10 cellular contexts compared by ENCODE assay signal in genomic region chr10:119478111-119479047, GRCh38.
DNase-seq lines count a peak whose midpoint lies in the region; ATAC-seq and TF ChIP-seq lines count a peak whose summit lies in the region.
"Had no signal": no experiment of that assay in that cellular context is flagged by ENCODE, and none has a peak within 500 bp of the region (broad histone marks: within the 10 kb centered on the region; RNA-seq: fewer than 3 reads in every experiment).

No MANE protein-coding gene starts in this region.

- intact Hi-C loops in CD8-positive, alpha-beta T cell (cut with DNase I, micrococcal nuclease) = no loop called here

- no peak overlapping the region for H3K4me3 ChIP-seq in CD8-positive, alpha-beta T cell (ENCODE audit: low read depth, low read length)

- ATAC-seq in CD8-positive, alpha-beta T cell = peak; percentile 75
- ATAC-seq in GM19438 (IDR thresholded peaks at IDR 0.05; ENCODE audit: low read depth, unreplicated experiment) (peak; percentile 78), HG03196 (IDR thresholded peaks at IDR 0.05; ENCODE audit: unreplicated experiment) (peak; percentile 83), omental fat pad (ENCODE audit: low FRiP score) (no peak)

- peak overlapping the region; percentile 84 for H3K27ac Mint-ChIP-seq in CD8-positive, alpha-beta T cell

- no peak for TF ChIP-seq CTCF in CD8-positive, alpha-beta T cell (IDR thresholded peaks at IDR 0.05)
- no peak for TF ChIP-seq CTCF in omental fat pad (IDR thresholded peaks at IDR 0.05)

- peaks cover 2% of the 10 kb centered on the region for H3K9me3 Mint-ChIP-seq in CD8-positive, alpha-beta T cell

- H3K36me3 Mint-ChIP-seq in CD8-positive, alpha-beta T cell = no peaks in the 10 kb centered on the region

- CTCF ChIA-PET in CD8-positive, alpha-beta T cell (lab: Charles Lee) = interaction anchor here (0.9 to 4.9 kb wide), 6 partner anchors 8 to 60 kb away, joined by 3 to 29 read pairs (median 4); no protein-coding TSS in a partner anchor

- H3K36me3 ChIP-seq in CD8-positive, alpha-beta T cell (ENCODE audit: insufficient read depth, low read length) = no peaks in the 10 kb centered on the region

- peaks cover 23% of the 10 kb centered on the region for H3K4me1 ChIP-seq in CD8-positive, alpha-beta T cell (ENCODE audit: insufficient read depth, low read length)

- POLR2A ChIA-PET in CD8-positive, alpha-beta T cell (lab: Charles Lee) = interaction anchor here (0.6 to 0.7 kb wide), 3 partner anchors 16 to 196 kb away, joined by 3 to 5 read pairs (median 5); no protein-coding TSS in a partner anchor

- peak overlapping the region; percentile 70 for H3K4me3 Mint-ChIP-seq in CD8-positive, alpha-beta T cell

- peaks cover 27% of the 10 kb centered on the region for H3K4me1 Mint-ChIP-seq in CD8-positive, alpha-beta T cell (ENCODE audit: low read depth)

- H3K27ac ChIP-seq in CD8-positive, alpha-beta T cell (ENCODE audit: low read depth, low read length) = no peak overlapping the region

- H3K27me3 ChIP-seq in CD8-positive, alpha-beta T cell (ENCODE audit: insufficient read depth, low read length) = no peaks in the 10 kb centered on the region

- H3K9me3 ChIP-seq in CD8-positive, alpha-beta T cell (ENCODE audit: low read length) = no peaks in the 10 kb centered on the region

- no peaks in the 10 kb centered on the region for H3K27me3 Mint-ChIP-seq in CD8-positive, alpha-beta T cell (ENCODE audit: low read depth)

- DNase-seq in CD8-positive, alpha-beta T cell = peak in 3 of 7 experiments; percentile 18 to 63 (median 33)
- DNase-seq in activated gamma-delta T cell treated with anti-CD3 and anti-CD28 coated beads, Interleukin-2, amount 50 U/mL, for 16 hours (ENCODE audit: low read depth) = peak; percentile 29
- no peak for DNase-seq in omental fat pad (ENCODE audit: low spot score)
- no peak for DNase-seq in SHP77 (lab: John Stamatoyannopoulos, UW)
- no peak for DNase-seq in NCI-H1417 treated with DMSO at 0.1 percent for 48 hours (lab: John Stamatoyannopoulos, UW)
- DNase-seq in middle frontal gyrus (ENCODE audit: extremely low spot score, low spot score) = no peak
- DNase-seq: GDM1, SW 1271 had no signal
